In the genomic region with DNA sequence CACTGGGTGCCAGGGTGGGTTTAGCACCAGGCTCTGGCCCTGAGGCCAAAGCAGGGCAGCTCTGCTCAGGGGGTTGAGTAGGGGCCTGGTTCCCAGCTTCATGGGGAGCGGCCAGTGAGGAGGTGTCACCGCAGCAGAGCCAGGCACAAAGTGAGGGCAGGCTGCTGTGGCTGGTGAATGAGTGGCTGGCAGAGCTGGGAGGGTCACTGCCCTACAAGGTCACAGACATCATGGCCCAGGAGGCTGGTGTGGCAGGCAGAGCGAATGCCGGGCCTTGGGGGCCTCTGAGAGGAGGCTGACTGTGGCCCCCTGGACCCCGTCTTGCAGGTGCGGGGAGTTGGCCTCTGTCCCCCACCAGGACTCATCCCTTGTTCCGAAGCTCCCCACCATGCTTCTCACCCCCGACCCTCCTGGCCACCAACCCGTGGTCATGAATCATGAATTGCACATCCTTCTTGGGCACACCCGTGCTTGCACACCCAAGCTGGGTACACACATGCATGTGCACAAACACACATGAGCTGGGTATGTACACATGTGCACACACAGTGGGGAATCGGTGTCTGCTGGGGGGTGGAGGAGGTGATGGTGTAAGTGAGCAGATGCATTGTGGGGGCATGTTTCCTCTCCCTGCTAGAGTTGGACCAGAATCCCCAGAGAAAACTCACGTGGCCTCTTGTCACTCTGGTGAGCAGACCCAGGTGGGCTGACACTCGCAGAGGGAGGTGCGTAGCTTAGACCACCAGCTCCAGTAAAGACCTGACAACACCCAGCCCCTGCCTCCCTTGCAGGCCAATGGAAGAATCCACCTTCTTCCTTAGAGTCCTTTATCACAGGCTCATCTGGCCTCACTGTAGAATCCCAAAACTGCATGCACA, we compare ENCODE assay signal across 23 cellular contexts. TPM values are rescaled to one million over a fixed set of nuclear protein-coding genes. Genes with fewer than 3 reads are reported as not detected.
DNase-seq lines count a peak whose midpoint lies in the region; ATAC-seq, FAIRE-seq and TF ChIP-seq lines count a peak whose summit lies in the region.
"Had no signal": no experiment of that assay in that cellular context is flagged by ENCODE, and none has a peak within 500 bp of the region (broad histone marks: within the 10 kb centered on the region; RNA-seq: fewer than 3 reads in every experiment).

No MANE protein-coding gene starts in this region.

- H2AFZ ChIP-seq in MM.1S (ENCODE audit: low read length) (no peak overlapping the region), K562 (ENCODE audit: low read depth, low read length) (no peak overlapping the region), neuronal stem cell (ENCODE audit: low read length) (no peak overlapping the region)

- no peak overlapping the region for H2BK5ac ChIP-seq in neuronal stem cell (ENCODE audit: low read length)

- no peak overlapping the region for H4K8ac ChIP-seq in neuronal stem cell (ENCODE audit: low read depth, low read length)

- no peak for TF ChIP-seq RAD21 in K562 (CRISPR knock-in tag; conservative IDR thresholded peaks at IDR 0.05 in 1 of 2, IDR thresholded peaks at IDR 0.05 in 1 of 2)

- H4K20me1 ChIP-seq in MM.1S (ENCODE audit: insufficient read depth, low read length), result no peaks in the 10 kb centered on the region
- H4K20me1 ChIP-seq in K562 (replicated peaks; ENCODE audit: control insufficient read depth, insufficient read depth, low read length), result no peaks in the 10 kb centered on the region

- peak overlapping the region; percentile 99 for H3K23ac ChIP-seq in neuronal stem cell (ENCODE audit: low read depth, low read length, poor library complexity)

- H3K4ac ChIP-seq in neuronal stem cell (ENCODE audit: low read length), result no peak overlapping the region

- no peak overlapping the region for H2BK120ac ChIP-seq in neuronal stem cell (ENCODE audit: low read depth, low read length)

- peak overlapping the region; percentile 17 for H3K27ac Mint-ChIP-seq in CD4-positive, alpha-beta T cell
- no peak overlapping the region for H3K27ac Mint-ChIP-seq in natural killer cell treated with Interleukin-12 subunit alpha and Interleukin-12 subunit beta and Interleukin-15 and Interleukin-18, amount 100 ng/mL, for 72 hours
- H3K27ac Mint-ChIP-seq: activated CD4-positive, alpha-beta memory T cell treated with anti-CD3 and anti-CD28 coated beads for 36 hours had no signal

- H3K4me1 ChIP-seq in MM.1S (ENCODE audit: low read length) (peaks cover 24% of the 10 kb centered on the region), K562 (replicated peaks in 1 of 2; ENCODE audit: control insufficient read depth in 2 of 2, insufficient read depth in 2 of 2, low read length in 2 of 2) (peaks cover 17 to 62% of the 10 kb centered on the region in 2 experiments; a peak in 4 of 5 replicates), neuronal stem cell (ENCODE audit: control insufficient read depth in 2 of 2, insufficient read depth in 1 of 2, low read depth in 1 of 2, low read length in 2 of 2) (peaks cover 14 to 24% of the 10 kb centered on the region in 2 donors)

- no peak for TF ChIP-seq CTCF in CD4-positive, alpha-beta T cell (IDR thresholded peaks at IDR 0.05)
- TF ChIP-seq CTCF in MM.1S (IDR thresholded peaks at IDR 0.05; ENCODE audit: low read length) (no peak), K562 (IDR thresholded peaks at IDR 0.05 in 2 of 3, conservative IDR thresholded peaks at IDR 0.05 in 1 of 3; ENCODE audit: insufficient read depth in 2 of 3, low read depth in 1 of 3, low read length in 3 of 3) (no peak)

- peaks cover 5% of the 10 kb centered on the region for H3K36me3 Mint-ChIP-seq in CD4-positive, alpha-beta T cell (ENCODE audit: low read depth)
- H3K36me3 Mint-ChIP-seq in natural killer cell treated with Interleukin-12 subunit alpha and Interleukin-12 subunit beta and Interleukin-15 and Interleukin-18, amount 100 ng/mL, for 72 hours, result no peaks in the 10 kb centered on the region
- H3K36me3 Mint-ChIP-seq: activated CD4-positive, alpha-beta memory T cell treated with anti-CD3 and anti-CD28 coated beads for 36 hours had no signal

- no peak for TF ChIP-seq POLR2A in K562 (conservative IDR thresholded peaks at IDR 0.05)

- H3K4me2 ChIP-seq in MM.1S (ENCODE audit: low read depth, low read length) (no peak overlapping the region), K562 (ENCODE audit: insufficient read depth, low read length) (no peak overlapping the region), neuronal stem cell (ENCODE audit: insufficient read depth, low read length, poor library complexity, severe bottlenecking) (no peak overlapping the region)

- H3K4me3 Mint-ChIP-seq in CD4-positive, alpha-beta T cell, result no peak overlapping the region
- no peak overlapping the region for H3K4me3 Mint-ChIP-seq in natural killer cell treated with Interleukin-12 subunit alpha and Interleukin-12 subunit beta and Interleukin-15 and Interleukin-18, amount 100 ng/mL, for 72 hours
- H3K4me3 Mint-ChIP-seq: activated CD4-positive, alpha-beta memory T cell treated with anti-CD3 and anti-CD28 coated beads for 36 hours; activated naive CD8-positive, alpha-beta T cell treated with anti-CD3 and anti-CD28 coated beads, Interleukin-2, amount 10 ng/mL, durations not matched to agents 7 days and 5 days; stimulated activated naive CD8-positive, alpha-beta T cell treated with anti-CD3 and anti-CD28 coated beads, Interleukin-15, amount 100 ng/mL, for 72 hours had no signal

- CTCF ChIA-PET in CD4-positive, alpha-beta T cell (lab: Charles Lee), result interaction anchor here (1.8 kb wide), 1 partner anchor 10 kb away, joined by 5 read pairs; no protein-coding TSS in a partner anchor
- CTCF ChIA-PET in K562 (lab: Yijun Ruan, JAX; ENCODE audit: low intra/inter-chr PET ratio), result no interaction called here

- H3K14ac ChIP-seq in neuronal stem cell (ENCODE audit: low read length), result peak overlapping the region; percentile 60

- no peak overlapping the region for H4K91ac ChIP-seq in neuronal stem cell (ENCODE audit: low read depth, low read length, poor library complexity)

- POLR2A ChIA-PET in CD4-positive, alpha-beta T cell (lab: Charles Lee), result interaction anchor here (2.6 kb wide), 1 partner anchor 13 kb away, joined by 12 read pairs; no protein-coding TSS in a partner anchor
- POLR2A ChIA-PET in K562 (lab: Yijun Ruan, JAX), result interaction anchor here (0.6 to 1.6 kb wide), 6 partner anchors 10 to 360 kb away, joined by 3 to 9 read pairs (median 3); no protein-coding TSS in a partner anchor

- H3K36me3 ChIP-seq in MM.1S (replicated peaks; ENCODE audit: insufficient read depth, low read length) (no peaks in the 10 kb centered on the region), K562 (ENCODE audit: control insufficient read depth, insufficient read depth, low read length) (peaks cover 3% of the 10 kb centered on the region; the same call in 1 of the 3 replicates), neuronal stem cell (replicated peaks in 1 of 2; ENCODE audit: control insufficient read depth in 2 of 2, insufficient read depth in 2 of 2, low read length in 2 of 2) (no peaks in the 10 kb centered on the region)
- H3K36me3 ChIP-seq: uterus had no signal

- peak overlapping the region; percentile 52 for H2BK12ac ChIP-seq in neuronal stem cell (ENCODE audit: low read length)

- ATAC-seq in CD4-positive, alpha-beta T cell (ENCODE audit: poor library complexity), result no peak
- no peak for ATAC-seq in K562
- ATAC-seq in natural killer cell treated with Interleukin-12 subunit alpha and Interleukin-12 subunit beta and Interleukin-15 and Interleukin-18, amount 100 ng/mL, for 72 hours, result no peak
- ATAC-seq: left lobe of liver; Panc1; stimulated activated naive CD8-positive, alpha-beta T cell treated with anti-CD3 and anti-CD28 coated beads, Interleukin-15, amount 100 ng/mL, for 72 hours had no signal

- DNase-seq in CD4-positive, alpha-beta T cell, result no peak
- DNase-seq in MM.1S (no peak), K562 (ENCODE audit: extremely low read depth in 1 of 4, low spot score in 3 of 4) (no peak), neuronal stem cell (ENCODE audit: low spot score) (no peak), DMS 273 treated with DMSO at 0.1 percent for 48 hours (lab: John Stamatoyannopoulos, UW) (no peak), NCI-H510A (lab: John Stamatoyannopoulos, UW) (no peak), globus pallidus (ENCODE audit: low spot score) (no peak)
- DNase-seq in natural killer cell treated with Interleukin-12 subunit alpha and Interleukin-12 subunit beta and Interleukin-15 and Interleukin-18, amount 100 ng/mL, for 72 hours (ENCODE audit: low spot score), result no peak
- DNase-seq: activated CD4-positive, alpha-beta memory T cell treated with anti-CD3 and anti-CD28 coated beads for 36 hours; activated naive CD8-positive, alpha-beta T cell treated with anti-CD3 and anti-CD28 coated beads, Interleukin-2, amount 10 ng/mL, durations not matched to agents 7 days and 5 days; activated T-cell treated with anti-CD3 and anti-CD28 coated beads, Interleukin-2, amount 50 U/mL, for 48 hours; COR-L47; effector CD4-positive, alpha-beta T cell; GDM1; NCI-H1048; NCI-H2107; NCI-H526 treated with DMSO at 0.1 percent for 48 hours; stimulated activated CD4-positive, alpha-beta T cell treated with anti-CD3 and anti-CD28 coated beads, Interleukin-15, amount 100 ng/mL, for 24 hours; stimulated activated naive CD8-positive, alpha-beta T cell treated with anti-CD3 and anti-CD28 coated beads, Interleukin-15, amount 100 ng/mL, for 72 hours; uterus had no signal

- H3K27me3 ChIP-seq in CD4-positive, alpha-beta T cell (ENCODE audit: control insufficient read depth, insufficient read depth, low read length), result no peaks in the 10 kb centered on the region
- H3K27me3 ChIP-seq in MM.1S (replicated peaks; ENCODE audit: insufficient read depth, low read length), result no peaks in the 10 kb centered on the region
- H3K27me3 ChIP-seq in K562 (ENCODE audit: control insufficient read depth in 2 of 2, insufficient read depth in 2 of 2, low read length in 2 of 2), result peaks cover 0 to 14% of the 10 kb centered on the region in 2 experiments; a peak in 3 of 5 replicates
- H3K27me3 ChIP-seq in neuronal stem cell (ENCODE audit: control insufficient read depth in 3 of 3, insufficient read depth in 3 of 3, low read depth in 1 of 3, low read length in 3 of 3), result no peaks in the 10 kb centered on the region
- H3K27me3 ChIP-seq: uterus had no signal

- H3K27me3 Mint-ChIP-seq in CD4-positive, alpha-beta T cell, result peaks cover 3% of the 10 kb centered on the region
- peaks cover 0 to 2% of the 10 kb centered on the region in 2 donors for H3K27me3 Mint-ChIP-seq in natural killer cell treated with Interleukin-12 subunit alpha and Interleukin-12 subunit beta and Interleukin-15 and Interleukin-18, amount 100 ng/mL, for 72 hours
- H3K27me3 Mint-ChIP-seq: activated CD4-positive, alpha-beta memory T cell treated with anti-CD3 and anti-CD28 coated beads for 36 hours; stimulated activated naive CD8-positive, alpha-beta T cell treated with anti-CD3 and anti-CD28 coated beads, Interleukin-15, amount 100 ng/mL, for 72 hours had no signal

- H3K18ac ChIP-seq in neuronal stem cell (ENCODE audit: low read length), result peak overlapping the region; percentile 20

- no peak overlapping the region for H3K4me3 ChIP-seq in MM.1S (ENCODE audit: low read length)
- H3K4me3 ChIP-seq in K562, result no peak overlapping the region
- H3K4me3 ChIP-seq in neuronal stem cell (ENCODE audit: low read length in 2 of 2), result no peak overlapping the region
- H3K4me3 ChIP-seq: uterus had no signal

- intact Hi-C loops in CD4-positive, alpha-beta T cell (cut with DNase I, micrococcal nuclease), result no loop called here
- intact Hi-C loops in K562 (cut with micrococcal nuclease), result no loop called here

- H3K27ac ChIP-seq in CD4-positive, alpha-beta T cell (ENCODE audit: low read depth, low read length), result no peak overlapping the region
- H3K27ac ChIP-seq in MM.1S (ENCODE audit: low read length) (peak overlapping the region; percentile 79; the same call in 1 of the 2 replicates), K562 (ENCODE audit: extremely low read depth, low read depth, low read length) (no peak overlapping the region), neuronal stem cell (replicated peaks; ENCODE audit: low read length) (no peak overlapping the region)
- H3K27ac ChIP-seq: uterus had no signal

- peaks cover 17% of the 10 kb centered on the region for H3F3A ChIP-seq in MM.1S (ENCODE audit: insufficient read depth, low read length)

- BruUV-seq in K562 (replicated peaks; lab: Mats Ljungman, UMichigan), result no TSS peak

- H3K9me3 ChIP-seq in CD4-positive, alpha-beta T cell (ENCODE audit: control insufficient read depth, low read length), result no peaks in the 10 kb centered on the region
- H3K9me3 ChIP-seq in MM.1S (replicated peaks; ENCODE audit: insufficient read depth, low read length), result no peaks in the 10 kb centered on the region
- peaks cover 2% of the 10 kb centered on the region; the same call in 1 of the 2 replicates for H3K9me3 ChIP-seq in K562 (replicated peaks; ENCODE audit: control insufficient read depth, insufficient read depth, low read depth, low read length)
- H3K9me3 ChIP-seq in neuronal stem cell (replicated peaks in 1 of 2; ENCODE audit: control insufficient read depth in 2 of 2, insufficient read depth in 1 of 2, low read depth in 1 of 2, low read length in 2 of 2), result peaks cover 0 to 7% of the 10 kb centered on the region in 2 donors
- H3K9me3 ChIP-seq: uterus had no signal

- H3K9ac ChIP-seq in MM.1S (ENCODE audit: low read length) (no peak overlapping the region), K562 (ENCODE audit: insufficient read depth in 1 of 2, low read depth in 2 of 2, low read length in 2 of 2) (peak overlapping the region in 1 of 2 experiments; percentile 21; a peak in 1 of 4 replicates), neuronal stem cell (ENCODE audit: low read depth, low read length, poor library complexity) (peak overlapping the region; percentile 53)

- H3K9me3 Mint-ChIP-seq in CD4-positive, alpha-beta T cell, result no peaks in the 10 kb centered on the region
- H3K9me3 Mint-ChIP-seq in natural killer cell treated with Interleukin-12 subunit alpha and Interleukin-12 subunit beta and Interleukin-15 and Interleukin-18, amount 100 ng/mL, for 72 hours, result no peaks in the 10 kb centered on the region
- H3K9me3 Mint-ChIP-seq: activated CD4-positive, alpha-beta memory T cell treated with anti-CD3 and anti-CD28 coated beads for 36 hours; activated naive CD8-positive, alpha-beta T cell treated with anti-CD3 and anti-CD28 coated beads, Interleukin-2, amount 10 ng/mL, durations not matched to agents 7 days and 5 days; stimulated activated naive CD8-positive, alpha-beta T cell treated with anti-CD3 and anti-CD28 coated beads, Interleukin-15, amount 100 ng/mL, for 72 hours had no signal

- in situ Hi-C loops in K562 (cut with MboI), result no loop called here

- H2BK15ac ChIP-seq in neuronal stem cell (ENCODE audit: low read length), result peak overlapping the region; percentile 69

- H3K4me1 Mint-ChIP-seq in CD4-positive, alpha-beta T cell (ENCODE audit: low read depth), result peaks cover 33% of the 10 kb centered on the region
- peaks cover 10 to 20% of the 10 kb centered on the region in 2 donors for H3K4me1 Mint-ChIP-seq in natural killer cell treated with Interleukin-12 subunit alpha and Interleukin-12 subunit beta and Interleukin-15 and Interleukin-18, amount 100 ng/mL, for 72 hours (ENCODE audit: low read depth in 2 of 2)

- no peaks in the 10 kb centered on the region for H3K9me2 ChIP-seq in MM.1S (replicated peaks; ENCODE audit: insufficient read depth, low read length)

- H3K79me1 ChIP-seq in neuronal stem cell (ENCODE audit: low read depth, low read length), result peaks cover 5% of the 10 kb centered on the region

- H3K9me1 ChIP-seq in K562 (ENCODE audit: control insufficient read depth, insufficient read depth, low read length), result peaks cover 3% of the 10 kb centered on the region

- WGBS in K562 (ENCODE audit: insufficient coverage, low coverage, missing lambda C conversion rate), result 37% methylated on average over 14 of the region's 14 CpGs
- whole genome bisulfite sequencing in neuronal stem cell (ENCODE audit: extremely low coverage in 2 of 2, insufficient read length in 2 of 2, insufficient replicate concordance in 1 of 2), 2 donors, result no CpG with 5 or more reads among the region's 14 CpGs

- FAIRE-seq in K562 (lab: Jason Lieb, UNC), result no peak
- FAIRE-seq: HTR-8/SVneo had no signal

- no peak for TF ChIP-seq EP300 in K562 (IDR thresholded peaks at IDR 0.05; ENCODE audit: low read length)

- H3K79me2 ChIP-seq in MM.1S (ENCODE audit: low read length) (peaks cover 5% of the 10 kb centered on the region; the same call in 1 of the 2 replicates), K562 (ENCODE audit: control insufficient read depth, insufficient read depth, low read length) (peaks cover 12% of the 10 kb centered on the region; the same call in 2 of the 3 replicates)

- H2AK5ac ChIP-seq in neuronal stem cell (ENCODE audit: low read depth, low read length), result peak overlapping the region; percentile 79

RNA-seq across cellular contexts. Expression of a gene that starts 4.8 kb away (rescaled TPM):
- 100 to 1,000 TPM; 138 to 149 TPM for total RNA-seq in CD4-positive, alpha-beta T cell
- total RNA-seq in K562 (2011; cell fraction: chromatin; rRNA removed; ENCODE audit: low replicate concordance), result 190 and 209 TPM in 2 replicates
- total RNA-seq in K562 (2011; cell fraction: nucleolus; rRNA removed), result 83.4 and 90.4 TPM in 2 replicates
- 169 and 203 TPM in 2 replicates for total RNA-seq in K562 (2011; cell fraction: nucleoplasm; rRNA removed)
- 46.9 and 60.9 TPM in 2 replicates for total RNA-seq in K562 (2014; rRNA removed)
- 113 and 114 TPM in 2 replicates for total RNA-seq in K562 (2014; rRNA removed; fragmentation: Illumina TruSeq; extraction: Trizol)
- total RNA-seq in K562 (2015; rRNA removed; fragmentation: Illumina TruSeq; extraction: Trizol), result 106 and 111 TPM in 2 replicates
- total RNA-seq in K562 (2021), result 289 and 309 TPM in 2 replicates
- 240 and 308 TPM in 2 replicates for polyA plus RNA-seq in K562 (2011; rRNA removed)
- 264 and 290 TPM in 2 replicates for polyA plus RNA-seq in K562 (2011; cell fraction: cytosol; rRNA removed)
- polyA plus RNA-seq in K562 (2011; cell fraction: nucleus; rRNA removed), result 160 and 176 TPM in 2 replicates
- 213 and 306 TPM in 2 replicates for polyA plus RNA-seq in K562 (2012)
- 293 and 388 TPM in 2 replicates for polyA plus RNA-seq in K562 (2014; fragmentation: Illumina TruSeq; extraction: Trizol)
- 10 to 100 TPM; 34.3 to 45.1 TPM for polyA plus RNA-seq in K562 (2014; fragmentation: Nextera tagmentation; extraction: Ambion mirVana)
- 147 and 159 TPM in 2 replicates for polyA plus RNA-seq in K562 (2014; rRNA removed)
- polyA minus RNA-seq in K562 (2011; rRNA and poly(A)+ RNA removed), result 343 and 352 TPM in 2 replicates
- polyA minus RNA-seq in K562 (2011; cell fraction: cytosol; rRNA and poly(A)+ RNA removed), result 206 and 275 TPM in 2 replicates
- polyA minus RNA-seq in K562 (2011; cell fraction: nucleus; rRNA and poly(A)+ RNA removed), result 31.1 and 59.9 TPM in 2 replicates
- 291 TPM for polyA plus RNA-seq in neuronal stem cell (2013, experiment 1 of 2)
- polyA plus RNA-seq in neuronal stem cell (2013, experiment 2 of 2), result 287 TPM
- total RNA-seq in natural killer cell treated with Interleukin-12 subunit alpha and Interleukin-12 subunit beta and Interleukin-15 and Interleukin-18, amount 100 ng/mL, for 72 hours, result 100 to 1,000 TPM; 361 to 446 TPM

RNA-seq across cellular contexts. Expression of a gene that starts 19.4 kb away (rescaled TPM):
- under 1 TPM; 0.47 to 0.69 TPM for total RNA-seq in CD4-positive, alpha-beta T cell
- 0.56 and 0.69 TPM in 2 replicates for total RNA-seq in K562 (2011; cell fraction: chromatin; rRNA removed; ENCODE audit: low replicate concordance)
- total RNA-seq in K562 (2011; cell fraction: nucleolus; rRNA removed), result 0.33 and 0.39 TPM in 2 replicates
- not detected in 2 replicates for total RNA-seq in K562 (2011; cell fraction: nucleoplasm; rRNA removed)
- total RNA-seq in K562 (2014; rRNA removed) (not detected in 2 replicates), K562 (2014; rRNA removed; fragmentation: Illumina TruSeq; extraction: Trizol) (not detected in 2 replicates), K562 (2015; rRNA removed; fragmentation: Illumina TruSeq; extraction: Trizol) (not detected in 2 replicates), K562 (2021) (not detected in 2 replicates)
- polyA plus RNA-seq in K562 (2011; rRNA removed) (0.14 TPM in 1 of 2 replicates, not detected in the other), K562 (2014; fragmentation: Illumina TruSeq; extraction: Trizol) (not detected in 2 replicates), K562 (2014; fragmentation: Nextera tagmentation; extraction: Ambion mirVana) (not detected), K562 (2014; rRNA removed) (0.16 TPM in 1 of 2 replicates, not detected in the other)
- polyA plus RNA-seq in K562 (2011; cell fraction: cytosol; rRNA removed), result not detected in 2 replicates
- polyA plus RNA-seq in K562 (2011; cell fraction: nucleus; rRNA removed), result 0.10 and 0.68 TPM in 2 replicates
- 0.08 and 0.53 TPM in 2 replicates for polyA plus RNA-seq in K562 (2012)
- polyA minus RNA-seq in K562 (2011; rRNA and poly(A)+ RNA removed), result not detected in 2 replicates
- not detected in 2 replicates for polyA minus RNA-seq in K562 (2011; cell fraction: cytosol; rRNA and poly(A)+ RNA removed)
- polyA minus RNA-seq in K562 (2011; cell fraction: nucleus; rRNA and poly(A)+ RNA removed), result not detected in 2 replicates
- 0.07 TPM for polyA plus RNA-seq in neuronal stem cell (2013, experiment 1 of 2)
- 0.08 TPM for polyA plus RNA-seq in neuronal stem cell (2013, experiment 2 of 2)
- total RNA-seq in natural killer cell treated with Interleukin-12 subunit alpha and Interleukin-12 subunit beta and Interleukin-15 and Interleukin-18, amount 100 ng/mL, for 72 hours, result 1 to 10 TPM in 1 of 2 donors, under 1 TPM in 1; 1.00 to 1.2 TPM

RNA-seq across cellular contexts. Expression of a gene that starts 23.4 kb away (rescaled TPM):
- total RNA-seq in CD4-positive, alpha-beta T cell, result 1 to 10 TPM in 1 of 2 experiments, under 1 TPM in 1; 0.49 to 1.9 TPM
- total RNA-seq in K562 (2011; cell fraction: chromatin; rRNA removed; ENCODE audit: low replicate concordance), result 5.7 and 20.2 TPM in 2 replicates
- 23.0 and 23.7 TPM in 2 replicates for total RNA-seq in K562 (2011; cell fraction: nucleolus; rRNA removed)
- total RNA-seq in K562 (2011; cell fraction: nucleoplasm; rRNA removed), result 12.5 and 15.1 TPM in 2 replicates
- total RNA-seq in K562 (2014; rRNA removed), result 19.2 and 24.9 TPM in 2 replicates
- total RNA-seq in K562 (2014; rRNA removed; fragmentation: Illumina TruSeq; extraction: Trizol), result 1.9 and 4.3 TPM in 2 replicates
- total RNA-seq in K562 (2015; rRNA removed; fragmentation: Illumina TruSeq; extraction: Trizol), result 6.8 and 7.9 TPM in 2 replicates
- 21.5 and 22.5 TPM in 2 replicates for total RNA-seq in K562 (2021)
- polyA plus RNA-seq in K562 (2011; rRNA removed), result 6.8 and 10.6 TPM in 2 replicates
- 17.0 and 45.9 TPM in 2 replicates for polyA plus RNA-seq in K562 (2011; cell fraction: cytosol; rRNA removed)
- 31.9 and 53.9 TPM in 2 replicates for polyA plus RNA-seq in K562 (2011; cell fraction: nucleus; rRNA removed)
- 8.9 and 9.5 TPM in 2 replicates for polyA plus RNA-seq in K562 (2012)
- 14.1 and 18.1 TPM in 2 replicates for polyA plus RNA-seq in K562 (2014; fragmentation: Illumina TruSeq; extraction: Trizol)
- polyA plus RNA-seq in K562 (2014; fragmentation: Nextera tagmentation; extraction: Ambion mirVana), result 1 to 10 TPM in 1 of 2 experiments, under 1 TPM in 1; 0.37 to 1.4 TPM
- 15.3 and 17.2 TPM in 2 replicates for polyA plus RNA-seq in K562 (2014; rRNA removed)
- 2.1 and 3.8 TPM in 2 replicates for polyA minus RNA-seq in K562 (2011; rRNA and poly(A)+ RNA removed)
- 8.1 and 9.6 TPM in 2 replicates for polyA minus RNA-seq in K562 (2011; cell fraction: cytosol; rRNA and poly(A)+ RNA removed)
- polyA minus RNA-seq in K562 (2011; cell fraction: nucleus; rRNA and poly(A)+ RNA removed), result 5.1 and 6.1 TPM in 2 replicates
- polyA plus RNA-seq in neuronal stem cell (2013, experiment 1 of 2), result 7.3 TPM
- 7.1 TPM for polyA plus RNA-seq in neuronal stem cell (2013, experiment 2 of 2)
- total RNA-seq in natural killer cell treated with Interleukin-12 subunit alpha and Interleukin-12 subunit beta and Interleukin-15 and Interleukin-18, amount 100 ng/mL, for 72 hours, result under 1 TPM in 1 of 2 donors, not detected in 1; 0.43 TPM
- total RNA-seq: activated naive CD8-positive, alpha-beta T cell treated with anti-CD3 and anti-CD28 coated beads, Interleukin-2, amount 10 ng/mL, durations not matched to agents 7 days and 5 days had no signal
